13 cellular contexts compared by ENCODE assay signal in genomic region chr2:12928197-12928596, GRCh38.
DNase-seq lines count a peak whose midpoint lies in the region; ATAC-seq and TF ChIP-seq lines count a peak whose summit lies in the region.
"Had no signal": no experiment of that assay in that cellular context is flagged by ENCODE, and none has a peak within 500 bp of the region (broad histone marks: within the 10 kb centered on the region; RNA-seq: fewer than 3 reads in every experiment).

No MANE protein-coding gene starts in this region.

- H3K36me3 Mint-ChIP-seq in activated T-cell treated with anti-CD3 and anti-CD28 coated beads, Interleukin-2, amount 50 U/mL, for 72 hours (ENCODE audit: insufficient read depth in 2 of 2) = no peaks in the 10 kb centered on the region
- no peaks in the 10 kb centered on the region for H3K36me3 Mint-ChIP-seq in activated T-cell treated with anti-CD3 and anti-CD28 coated beads, Interleukin-2, amount 50 U/mL, for 24 hours (ENCODE audit: low read depth)
- H3K36me3 Mint-ChIP-seq: CD4-positive, alpha-beta memory T cell had no signal

- peaks cover 9% of the 10 kb centered on the region for H3K4me1 Mint-ChIP-seq in activated T-cell treated with anti-CD3 and anti-CD28 coated beads, Interleukin-2, amount 50 U/mL, for 72 hours (ENCODE audit: low read depth)
- H3K4me1 Mint-ChIP-seq in activated T-cell treated with anti-CD3 and anti-CD28 coated beads, Interleukin-2, amount 50 U/mL, for 24 hours (ENCODE audit: low read depth) = peaks cover 18% of the 10 kb centered on the region

- peak overlapping the region; percentile 49 for H3K27ac ChIP-seq in smooth muscle cell (ENCODE audit: low read depth)

- H4K20me1 ChIP-seq in smooth muscle cell (ENCODE audit: low read depth) = no peaks in the 10 kb centered on the region

- H3K4me2 ChIP-seq in smooth muscle cell = peak overlapping the region; percentile 45

- peak; percentile 62 to 86 for ATAC-seq in activated T-cell treated with anti-CD3 and anti-CD28 coated beads, Interleukin-2, amount 50 U/mL, for 72 hours (replicated peaks in 1 of 2)
- ATAC-seq: GM12878 had no signal

- peaks cover 22% of the 10 kb centered on the region for H3F3A ChIP-seq in smooth muscle cell (ENCODE audit: low read depth)

- no peaks in the 10 kb centered on the region for H3K27me3 ChIP-seq in smooth muscle cell (ENCODE audit: low read depth)
- H3K27me3 ChIP-seq: heart right ventricle had no signal

- no peak overlapping the region for H3K4me3 ChIP-seq in smooth muscle cell
- H3K4me3 ChIP-seq: GM12878, heart right ventricle had no signal

- H3K9me3 ChIP-seq in smooth muscle cell (replicated peaks; ENCODE audit: low read depth) = no peaks in the 10 kb centered on the region
- H3K9me3 ChIP-seq: heart right ventricle had no signal

- H3K27me3 Mint-ChIP-seq in activated T-cell treated with anti-CD3 and anti-CD28 coated beads, Interleukin-2, amount 50 U/mL, for 72 hours (ENCODE audit: low read depth) = peaks cover 13% of the 10 kb centered on the region
- H3K27me3 Mint-ChIP-seq in activated T-cell treated with anti-CD3 and anti-CD28 coated beads, Interleukin-2, amount 50 U/mL, for 24 hours = no peaks in the 10 kb centered on the region
- H3K27me3 Mint-ChIP-seq: CD4-positive, alpha-beta memory T cell had no signal

- H3K9ac ChIP-seq in smooth muscle cell (ENCODE audit: low read depth) = no peak overlapping the region

- no peak for TF ChIP-seq CTCF in smooth muscle cell (IDR thresholded peaks at IDR 0.05; ENCODE audit: borderline replicate concordance, insufficient read depth, poor library complexity, severe bottlenecking)

- no peak overlapping the region for H2AFZ ChIP-seq in smooth muscle cell (ENCODE audit: low read depth)

- H3K9me3 Mint-ChIP-seq in activated T-cell treated with anti-CD3 and anti-CD28 coated beads, Interleukin-2, amount 50 U/mL, for 72 hours = peaks cover 0 to 2% of the 10 kb centered on the region in 2 donors
- H3K9me3 Mint-ChIP-seq in activated T-cell treated with anti-CD3 and anti-CD28 coated beads, Interleukin-2, amount 50 U/mL, for 24 hours = no peaks in the 10 kb centered on the region
- H3K9me3 Mint-ChIP-seq: CD4-positive, alpha-beta memory T cell had no signal

- WGBS in smooth muscle cell (ENCODE audit: low lambda C conversion rate) = 23% methylated on average over 4 of the region's 4 CpGs

- H3K4me3 Mint-ChIP-seq in activated T-cell treated with anti-CD3 and anti-CD28 coated beads, Interleukin-2, amount 50 U/mL, for 72 hours = no peak overlapping the region
- no peak overlapping the region for H3K4me3 Mint-ChIP-seq in activated T-cell treated with anti-CD3 and anti-CD28 coated beads, Interleukin-2, amount 50 U/mL, for 24 hours
- H3K4me3 Mint-ChIP-seq: CD4-positive, alpha-beta memory T cell had no signal

- DNase-seq in activated T-cell treated with anti-CD3 and anti-CD28 coated beads, Interleukin-2, amount 50 U/mL, for 72 hours = peak in 1 of 2 donors; percentile 7
- no peak for DNase-seq in activated T-cell treated with anti-CD3 and anti-CD28 coated beads, Interleukin-2, amount 50 U/mL, for 24 hours
- DNase-seq in NCI-H82 treated with DMSO at 0.1 percent for 48 hours (lab: John Stamatoyannopoulos, UW; ENCODE audit: unreplicated experiment) (peak; percentile 65), dermis blood vessel endothelial cell (peak; percentile 70), smooth muscle cell (lab: John Stamatoyannopoulos, UW; ENCODE audit: unreplicated experiment) (no peak), GM19238 (ENCODE audit: insufficient read length, low spot score) (no peak), GOT3 (lab: John Stamatoyannopoulos, UW) (no peak), HUDEP-2 (lab: John Stamatoyannopoulos, UW; ENCODE audit: unreplicated experiment in 76 of 76) (no peak)
- DNase-seq: activated CD4-positive, alpha-beta T cell treated with anti-CD3 and anti-CD28 coated beads for 4 hours; CD4-positive, alpha-beta memory T cell; heart right ventricle; NCI-H1048 had no signal

- no peaks in the 10 kb centered on the region for H3K36me3 ChIP-seq in smooth muscle cell (ENCODE audit: low read depth)
- H3K36me3 ChIP-seq: heart right ventricle had no signal

- H3K27ac Mint-ChIP-seq in activated T-cell treated with anti-CD3 and anti-CD28 coated beads, Interleukin-2, amount 50 U/mL, for 72 hours = no peak overlapping the region
- H3K27ac Mint-ChIP-seq in activated T-cell treated with anti-CD3 and anti-CD28 coated beads, Interleukin-2, amount 50 U/mL, for 24 hours = no peak overlapping the region
- H3K27ac Mint-ChIP-seq: CD4-positive, alpha-beta memory T cell had no signal

- H3K4me1 ChIP-seq in smooth muscle cell (ENCODE audit: low read depth) = peaks cover 21% of the 10 kb centered on the region

- no peaks in the 10 kb centered on the region for H3K79me2 ChIP-seq in smooth muscle cell (ENCODE audit: low read depth)

Comparison
In these comparisons a context has a peak if more than half of its experiments do, and no peak if none do; other contexts are left out.
1. DNase-seq: peak in NCI-H82 treated with DMSO at 0.1 percent for 48 hours (single experiment) and dermis blood vessel endothelial cell (single experiment); none in activated T-cell treated with anti-CD3 and anti-CD28 coated beads, Interleukin-2, amount 50 U/mL, for 24 hours (single experiment), smooth muscle cell (single experiment), GM19238 (single experiment), GOT3 (single experiment) and HUDEP-2 (0 of 76).